Comparison of ENCODE assay signal across 12 cellular contexts in genomic region chr19:38037151-38037611, GRCh38.
DNase-seq lines count a peak whose midpoint lies in the region; ATAC-seq and TF ChIP-seq lines count a peak whose summit lies in the region.
"Had no signal": no experiment of that assay in that cellular context is flagged by ENCODE, and none has a peak within 500 bp of the region (broad histone marks: within the 10 kb centered on the region; RNA-seq: fewer than 3 reads in every experiment).

No MANE protein-coding gene starts in this region.

- H3K4me3 Mint-ChIP-seq in stimulated activated naive CD8-positive, alpha-beta T cell treated with anti-CD3 and anti-CD28 coated beads, Interleukin-15, Interleukin-2, amounts not matched to agents 100 ng/mL and 50 ng/mL, for 24 hours = no peak overlapping the region
- no peak overlapping the region for H3K4me3 Mint-ChIP-seq in stimulated activated naive CD8-positive, alpha-beta T cell treated with anti-CD3 and anti-CD28 coated beads, Interleukin-15, amount 100 ng/mL, for 72 hours
- no peak overlapping the region for H3K4me3 Mint-ChIP-seq in activated T-helper 1 cell treated with anti-CD3 and anti-CD28 coated beads, Interleukin-12 subunit alpha, Interleukin-12 subunit beta, Interleukin-2, Interleukin-4 antibody, amounts not matched to agents 30 ng/mL and 10 ng/mL and 1 ng/mL, durations not matched to agents 14 hours and 24 hours and 36 hours

- POLR2A ChIA-PET in RWPE1 (lab: Yijun Ruan, JAX; ENCODE audit: low non-redundant PET) = interaction anchor here (0.6 kb wide), 1 partner anchor 33 kb away, joined by 3 read pairs; no protein-coding TSS in a partner anchor

- H3K9me3 Mint-ChIP-seq in stimulated activated naive CD8-positive, alpha-beta T cell treated with anti-CD3 and anti-CD28 coated beads, Interleukin-15, Interleukin-2, amounts not matched to agents 100 ng/mL and 50 ng/mL, for 24 hours = no peaks in the 10 kb centered on the region
- H3K9me3 Mint-ChIP-seq in stimulated activated naive CD8-positive, alpha-beta T cell treated with anti-CD3 and anti-CD28 coated beads, Interleukin-15, amount 100 ng/mL, for 72 hours = no peaks in the 10 kb centered on the region
- no peaks in the 10 kb centered on the region for H3K9me3 Mint-ChIP-seq in activated T-helper 1 cell treated with anti-CD3 and anti-CD28 coated beads, Interleukin-12 subunit alpha, Interleukin-12 subunit beta, Interleukin-2, Interleukin-4 antibody, amounts not matched to agents 30 ng/mL and 10 ng/mL and 1 ng/mL, durations not matched to agents 14 hours and 24 hours and 36 hours

- H3K4me1 Mint-ChIP-seq in stimulated activated naive CD8-positive, alpha-beta T cell treated with anti-CD3 and anti-CD28 coated beads, Interleukin-15, Interleukin-2, amounts not matched to agents 100 ng/mL and 50 ng/mL, for 24 hours (ENCODE audit: low read depth) = peaks cover 14% of the 10 kb centered on the region
- H3K4me1 Mint-ChIP-seq in stimulated activated naive CD8-positive, alpha-beta T cell treated with anti-CD3 and anti-CD28 coated beads, Interleukin-15, amount 100 ng/mL, for 72 hours = no peaks in the 10 kb centered on the region
- H3K4me1 Mint-ChIP-seq in activated T-helper 1 cell treated with anti-CD3 and anti-CD28 coated beads, Interleukin-12 subunit alpha, Interleukin-12 subunit beta, Interleukin-2, Interleukin-4 antibody, amounts not matched to agents 30 ng/mL and 10 ng/mL and 1 ng/mL, durations not matched to agents 14 hours and 24 hours and 36 hours (ENCODE audit: low read depth) = no peaks in the 10 kb centered on the region

- ATAC-seq in stimulated activated naive CD8-positive, alpha-beta T cell treated with anti-CD3 and anti-CD28 coated beads, Interleukin-15, amount 100 ng/mL, for 72 hours = no peak
- ATAC-seq in HG03025 (IDR thresholded peaks at IDR 0.05; ENCODE audit: low FRiP score, unreplicated experiment) = no peak
- ATAC-seq in HG02798 (IDR thresholded peaks at IDR 0.05; ENCODE audit: poor library complexity, unreplicated experiment) = no peak

- peak overlapping the region; percentile 40 for H3K27ac Mint-ChIP-seq in stimulated activated naive CD8-positive, alpha-beta T cell treated with anti-CD3 and anti-CD28 coated beads, Interleukin-15, Interleukin-2, amounts not matched to agents 100 ng/mL and 50 ng/mL, for 24 hours
- peak overlapping the region in 1 of 2 donors; percentile 51 for H3K27ac Mint-ChIP-seq in stimulated activated naive CD8-positive, alpha-beta T cell treated with anti-CD3 and anti-CD28 coated beads, Interleukin-15, amount 100 ng/mL, for 72 hours
- no peak overlapping the region for H3K27ac Mint-ChIP-seq in activated T-helper 1 cell treated with anti-CD3 and anti-CD28 coated beads, Interleukin-12 subunit alpha, Interleukin-12 subunit beta, Interleukin-2, Interleukin-4 antibody, amounts not matched to agents 30 ng/mL and 10 ng/mL and 1 ng/mL, durations not matched to agents 14 hours and 24 hours and 36 hours

- peak overlapping the region; percentile 57 for H3K27ac ChIP-seq in RWPE1
- H3K27ac ChIP-seq: KMS-11, sigmoid colon had no signal

- no peaks in the 10 kb centered on the region for H3K27me3 Mint-ChIP-seq in stimulated activated naive CD8-positive, alpha-beta T cell treated with anti-CD3 and anti-CD28 coated beads, Interleukin-15, Interleukin-2, amounts not matched to agents 100 ng/mL and 50 ng/mL, for 24 hours
- H3K27me3 Mint-ChIP-seq in stimulated activated naive CD8-positive, alpha-beta T cell treated with anti-CD3 and anti-CD28 coated beads, Interleukin-15, amount 100 ng/mL, for 72 hours = no peaks in the 10 kb centered on the region
- peaks cover 4% of the 10 kb centered on the region for H3K27me3 Mint-ChIP-seq in activated T-helper 1 cell treated with anti-CD3 and anti-CD28 coated beads, Interleukin-12 subunit alpha, Interleukin-12 subunit beta, Interleukin-2, Interleukin-4 antibody, amounts not matched to agents 30 ng/mL and 10 ng/mL and 1 ng/mL, durations not matched to agents 14 hours and 24 hours and 36 hours (ENCODE audit: insufficient read depth)
- H3K27me3 Mint-ChIP-seq: CD4-positive, CD25-positive, alpha-beta regulatory T cell had no signal

- intact Hi-C loops in activated T-helper 1 cell treated with anti-CD3 and anti-CD28 coated beads, Interleukin-12 subunit alpha, Interleukin-12 subunit beta, Interleukin-2, Interleukin-4 antibody, amounts not matched to agents 30 ng/mL and 10 ng/mL and 1 ng/mL, durations not matched to agents 14 hours and 24 hours and 36 hours (cut with micrococcal nuclease) = no loop called here

- TF ChIP-seq CTCF in RWPE1 (conservative IDR thresholded peaks at IDR 0.05; ENCODE audit: low read depth) = no peak

- DNase-seq in stimulated activated naive CD8-positive, alpha-beta T cell treated with anti-CD3 and anti-CD28 coated beads, Interleukin-15, amount 100 ng/mL, for 72 hours = no peak
- DNase-seq in RWPE1 (ENCODE audit: low spot score) (no peak), left kidney (ENCODE audit: low read depth, low spot score) (peak; percentile 57), ureter (ENCODE audit: low spot score) (no peak)
- DNase-seq in activated T-helper 1 cell treated with anti-CD3 and anti-CD28 coated beads, Interleukin-12 subunit alpha, Interleukin-12 subunit beta, Interleukin-2, Interleukin-4 antibody, amounts not matched to agents 30 ng/mL and 10 ng/mL and 1 ng/mL, durations not matched to agents 14 hours and 24 hours and 36 hours (ENCODE audit: low spot score) = no peak
- DNase-seq: CD4-positive, CD25-positive, alpha-beta regulatory T cell; effector CD4-positive, alpha-beta T cell; sigmoid colon had no signal

- H3K36me3 Mint-ChIP-seq in stimulated activated naive CD8-positive, alpha-beta T cell treated with anti-CD3 and anti-CD28 coated beads, Interleukin-15, Interleukin-2, amounts not matched to agents 100 ng/mL and 50 ng/mL, for 24 hours (ENCODE audit: low read depth) = no peaks in the 10 kb centered on the region
- H3K36me3 Mint-ChIP-seq in activated T-helper 1 cell treated with anti-CD3 and anti-CD28 coated beads, Interleukin-12 subunit alpha, Interleukin-12 subunit beta, Interleukin-2, Interleukin-4 antibody, amounts not matched to agents 30 ng/mL and 10 ng/mL and 1 ng/mL, durations not matched to agents 14 hours and 24 hours and 36 hours (ENCODE audit: low read depth) = no peaks in the 10 kb centered on the region

- CTCF ChIA-PET in RWPE1 (lab: Yijun Ruan, JAX) = no interaction called here
